ENCODE assay signal across 9 cellular contexts in the genomic region with DNA sequence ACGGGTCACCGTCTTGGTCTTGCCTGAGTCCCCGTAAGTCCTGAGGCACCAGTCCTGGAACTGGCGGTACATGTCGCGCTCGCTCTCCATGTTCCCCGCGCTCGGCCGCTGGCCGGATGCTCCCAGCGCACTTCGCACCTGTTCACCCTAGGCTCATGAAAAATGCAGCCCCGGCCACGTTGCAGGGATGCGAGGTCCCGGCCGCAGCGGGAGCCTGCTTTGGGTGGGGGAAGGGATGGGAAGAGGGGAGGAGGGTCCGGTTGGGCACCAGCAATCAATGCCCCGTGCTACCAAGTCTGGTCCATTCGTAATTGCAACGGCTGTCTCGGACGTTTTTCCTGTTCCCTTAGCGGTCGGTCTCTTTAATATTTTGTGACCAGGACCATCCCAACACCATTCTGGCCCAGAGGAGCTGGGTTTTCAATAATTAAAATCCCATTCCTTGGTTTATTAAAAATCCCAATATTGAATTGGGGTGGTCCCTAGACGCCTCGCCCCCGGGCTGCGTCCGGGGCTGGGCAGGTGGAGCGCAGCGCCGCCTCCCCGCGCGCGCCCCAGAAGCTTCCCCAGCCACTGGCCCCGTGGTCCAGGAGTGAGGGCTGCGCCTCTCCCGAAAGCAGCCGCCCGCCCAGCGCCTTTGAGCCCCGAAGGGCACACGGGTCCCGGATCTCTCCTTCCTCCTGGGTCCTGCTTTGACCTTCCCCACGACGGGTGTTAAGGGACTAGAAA. TPM values are rescaled to one million over a fixed set of nuclear protein-coding genes. Genes with fewer than 3 reads are reported as not detected.
DNase-seq lines count a peak whose midpoint lies in the region; ATAC-seq lines count a peak whose summit lies in the region.
"Had no signal": no experiment of that assay in that cellular context is flagged by ENCODE, and none has a peak within 500 bp of the region (broad histone marks: within the 10 kb centered on the region; RNA-seq: fewer than 3 reads in every experiment).

No MANE protein-coding gene starts in this region.

- H3K36me3 ChIP-seq in iPS DF 6.9 (ENCODE audit: control insufficient read depth, insufficient read depth, low read length), result no peaks in the 10 kb centered on the region
- no peaks in the 10 kb centered on the region for H3K36me3 ChIP-seq in stomach smooth muscle (ENCODE audit: control insufficient read depth in 2 of 2, insufficient read depth in 2 of 2, low read length in 2 of 2)

- peaks cover 17% of the 10 kb centered on the region; the same call in 1 of the 2 replicates for H3K27me3 ChIP-seq in iPS DF 6.9 (ENCODE audit: control insufficient read depth, insufficient read depth, low read length)
- peaks cover 17 to 41% of the 10 kb centered on the region in 2 donors for H3K27me3 ChIP-seq in stomach smooth muscle (ENCODE audit: control insufficient read depth in 1 of 2, insufficient read depth in 2 of 2, low read length in 2 of 2)

- H3K4me1 Mint-ChIP-seq in immature natural killer cell, result no peaks in the 10 kb centered on the region
- H3K4me1 Mint-ChIP-seq in natural killer cell treated with Interleukin-12 subunit alpha and Interleukin-12 subunit beta and Interleukin-15 and Interleukin-18, amount 100 ng/mL, for 72 hours (ENCODE audit: low read depth in 2 of 2), result no peaks in the 10 kb centered on the region

- H3K4me1 ChIP-seq in iPS DF 6.9 (ENCODE audit: control insufficient read depth, insufficient read depth, low read length) (no peaks in the 10 kb centered on the region), stomach smooth muscle (ENCODE audit: control insufficient read depth, insufficient read depth, low read length) (peaks cover 21% of the 10 kb centered on the region)

- H3K9me3 Mint-ChIP-seq in immature natural killer cell, result peaks cover 3 to 45% (median 12%) of the 10 kb centered on the region in 6 donors
- H3K9me3 Mint-ChIP-seq in natural killer cell treated with Interleukin-12 subunit alpha and Interleukin-12 subunit beta and Interleukin-15 and Interleukin-18, amount 100 ng/mL, for 72 hours, result peaks cover 6% of the 10 kb centered on the region

- ATAC-seq in HG02642 (IDR thresholded peaks at IDR 0.05; ENCODE audit: poor library complexity, unreplicated experiment), result peak; percentile 21
- no peak for ATAC-seq in natural killer cell treated with Interleukin-12 subunit alpha and Interleukin-12 subunit beta and Interleukin-15 and Interleukin-18, amount 100 ng/mL, for 72 hours

- H3K27ac Mint-ChIP-seq in immature natural killer cell, result no peak overlapping the region
- no peak overlapping the region for H3K27ac Mint-ChIP-seq in natural killer cell treated with Interleukin-12 subunit alpha and Interleukin-12 subunit beta and Interleukin-15 and Interleukin-18, amount 100 ng/mL, for 72 hours

- H3K9me3 ChIP-seq in iPS DF 6.9 (ENCODE audit: control insufficient read depth, insufficient read depth, low read length) (no peaks in the 10 kb centered on the region), stomach smooth muscle (ENCODE audit: control insufficient read depth in 2 of 2, low read length in 2 of 2) (peaks cover 0 to 2% of the 10 kb centered on the region in 2 donors)

- H3K27me3 Mint-ChIP-seq in immature natural killer cell (ENCODE audit: low read depth in 3 of 3), result peaks cover 12 to 21% (median 13%) of the 10 kb centered on the region in 3 donors
- H3K27me3 Mint-ChIP-seq in natural killer cell treated with Interleukin-12 subunit alpha and Interleukin-12 subunit beta and Interleukin-15 and Interleukin-18, amount 100 ng/mL, for 72 hours, result peaks cover 17 to 19% of the 10 kb centered on the region in 2 donors

- no peak overlapping the region for H3K27ac ChIP-seq in iPS DF 6.9 (ENCODE audit: low read length)
- H3K27ac ChIP-seq in stomach smooth muscle (ENCODE audit: low read length), result no peak overlapping the region

- no peaks in the 10 kb centered on the region for H3K36me3 Mint-ChIP-seq in immature natural killer cell
- peaks cover 4% of the 10 kb centered on the region for H3K36me3 Mint-ChIP-seq in natural killer cell treated with Interleukin-12 subunit alpha and Interleukin-12 subunit beta and Interleukin-15 and Interleukin-18, amount 100 ng/mL, for 72 hours

- no peak overlapping the region for H3K4me3 Mint-ChIP-seq in immature natural killer cell
- H3K4me3 Mint-ChIP-seq in natural killer cell treated with Interleukin-12 subunit alpha and Interleukin-12 subunit beta and Interleukin-15 and Interleukin-18, amount 100 ng/mL, for 72 hours, result no peak overlapping the region

- peak; percentile 65 for DNase-seq in SK-N-DZ (ENCODE audit: low spot score)
- DNase-seq in iPS DF 6.9 (ENCODE audit: low read depth, low spot score), result peak; percentile 27
- no peak for DNase-seq in immature natural killer cell
- no peak for DNase-seq in natural killer cell treated with Interleukin-12 subunit alpha and Interleukin-12 subunit beta and Interleukin-15 and Interleukin-18, amount 100 ng/mL, for 72 hours (ENCODE audit: low spot score)
- DNase-seq in NOMO-1 (lab: John Stamatoyannopoulos, UW; ENCODE audit: unreplicated experiment in 2 of 2), result no peak
- no peak for DNase-seq in activated CD4-positive, alpha-beta T cell treated with anti-CD3 and anti-CD28 coated beads for 48 hours

- peak overlapping the region in 1 of 2 donors; percentile 31 for H3K9ac ChIP-seq in stomach smooth muscle (ENCODE audit: low read length in 2 of 2)

- peak overlapping the region; percentile 51; the same call in 1 of the 2 replicates for H3K4me3 ChIP-seq in iPS DF 6.9 (ENCODE audit: low read length)
- H3K4me3 ChIP-seq in stomach smooth muscle (ENCODE audit: low read length in 2 of 2), result peak overlapping the region; percentile 74 to 76

- WGBS in iPS DF 6.9 (ENCODE audit: insufficient coverage, insufficient read length), result no CpG with 5 or more reads among the region's 51 CpGs

RNA-seq across cellular contexts. Expression of a gene that starts 1.4 kb away (rescaled TPM):
- 17.1 and 18.6 TPM in 2 replicates for polyA plus RNA-seq in SK-N-DZ (2014; cell fraction: cytosol; rRNA removed)
- polyA plus RNA-seq in SK-N-DZ (2014; cell fraction: nucleus; rRNA removed), result 12.2 and 13.2 TPM in 2 replicates
- polyA plus RNA-seq in immature natural killer cell, result not detected
- not detected for total RNA-seq in natural killer cell treated with Interleukin-12 subunit alpha and Interleukin-12 subunit beta and Interleukin-15 and Interleukin-18, amount 100 ng/mL, for 72 hours
- total RNA-seq: dermis microvascular lymphatic vessel endothelial cell had no signal

Comparison
In these comparisons a context has a peak if more than half of its experiments do, and no peak if none do; other contexts are left out.
1. DNase-seq: peak in SK-N-DZ (single experiment) and iPS DF 6.9 (single experiment); none in immature natural killer cell (0 of 3), natural killer cell treated with Interleukin-12 subunit alpha and Interleukin-12 subunit beta and Interleukin-15 and Interleukin-18, amount 100 ng/mL, for 72 hours (single experiment), NOMO-1 (0 of 2) and activated CD4-positive, alpha-beta T cell treated with anti-CD3 and anti-CD28 coated beads for 48 hours (single experiment).